ENCODE assay signal across 9 cellular contexts in genomic region chr10:46557319-46558140, GRCh38.
DNase-seq lines count a peak whose midpoint lies in the region; ATAC-seq lines count a peak whose summit lies in the region.
"Had no signal": no experiment of that assay in that cellular context is flagged by ENCODE, and none has a peak within 500 bp of the region (broad histone marks: within the 10 kb centered on the region; RNA-seq: fewer than 3 reads in every experiment).

No MANE protein-coding gene starts in this region.

- H3K36me3 Mint-ChIP-seq in stimulated activated memory B cell treated with anti-CD40 and anti-IgM and Interleukin-4, amounts not matched to agents 10 μg/mL and 1 μg/mL and 100 μg/mL, for 72 hours = no peaks in the 10 kb centered on the region

- no peaks in the 10 kb centered on the region for H3K9me3 Mint-ChIP-seq in stimulated activated memory B cell treated with anti-CD40 and anti-IgM and Interleukin-4, amounts not matched to agents 10 μg/mL and 1 μg/mL and 100 μg/mL, for 72 hours

- no peak for ATAC-seq in stimulated activated memory B cell treated with anti-CD40 and anti-IgM and Interleukin-4, amounts not matched to agents 10 μg/mL and 1 μg/mL and 100 μg/mL, for 72 hours
- no peak for ATAC-seq in GM21515 (IDR thresholded peaks at IDR 0.05; ENCODE audit: unreplicated experiment)

- peak; percentile 37 for DNase-seq in NCI-H2029 (lab: John Stamatoyannopoulos, UW)
- DNase-seq in NCI-H2029 treated with DMSO at 0.1 percent for 48 hours (lab: John Stamatoyannopoulos, UW) = no peak
- DNase-seq in activated T-cell treated with anti-CD3 and anti-CD28 coated beads, Interleukin-2, amount 50 U/mL, for 48 hours = peak; percentile 16 to 18
- peak; percentile 61 for DNase-seq in islet precursor cell
- no peak for DNase-seq in glomerular visceral epithelial cell (ENCODE audit: extremely low spot score)
- no peak for DNase-seq in NCI-H146 (lab: John Stamatoyannopoulos, UW)
- DNase-seq: amygdala had no signal

- peaks cover 7% of the 10 kb centered on the region for H3K4me1 Mint-ChIP-seq in stimulated activated memory B cell treated with anti-CD40 and anti-IgM and Interleukin-4, amounts not matched to agents 10 μg/mL and 1 μg/mL and 100 μg/mL, for 72 hours

- no peak overlapping the region for H3K27ac Mint-ChIP-seq in stimulated activated memory B cell treated with anti-CD40 and anti-IgM and Interleukin-4, amounts not matched to agents 10 μg/mL and 1 μg/mL and 100 μg/mL, for 72 hours

- peak overlapping the region; percentile 76 for H3K4me3 Mint-ChIP-seq in stimulated activated memory B cell treated with anti-CD40 and anti-IgM and Interleukin-4, amounts not matched to agents 10 μg/mL and 1 μg/mL and 100 μg/mL, for 72 hours

- H3K27me3 Mint-ChIP-seq in stimulated activated memory B cell treated with anti-CD40 and anti-IgM and Interleukin-4, amounts not matched to agents 10 μg/mL and 1 μg/mL and 100 μg/mL, for 72 hours = no peaks in the 10 kb centered on the region

Comparison
In these comparisons a context has a peak if more than half of its experiments do, and no peak if none do; other contexts are left out.
1. DNase-seq: peak in NCI-H2029 (single experiment), activated T-cell treated with anti-CD3 and anti-CD28 coated beads, Interleukin-2, amount 50 U/mL, for 48 hours (2 of 2) and islet precursor cell (single experiment); none in NCI-H2029 treated with DMSO at 0.1 percent for 48 hours (single experiment), glomerular visceral epithelial cell (single experiment) and NCI-H146 (single experiment).